Comparison of ENCODE assay signal across 10 cellular contexts in the genomic region with DNA sequence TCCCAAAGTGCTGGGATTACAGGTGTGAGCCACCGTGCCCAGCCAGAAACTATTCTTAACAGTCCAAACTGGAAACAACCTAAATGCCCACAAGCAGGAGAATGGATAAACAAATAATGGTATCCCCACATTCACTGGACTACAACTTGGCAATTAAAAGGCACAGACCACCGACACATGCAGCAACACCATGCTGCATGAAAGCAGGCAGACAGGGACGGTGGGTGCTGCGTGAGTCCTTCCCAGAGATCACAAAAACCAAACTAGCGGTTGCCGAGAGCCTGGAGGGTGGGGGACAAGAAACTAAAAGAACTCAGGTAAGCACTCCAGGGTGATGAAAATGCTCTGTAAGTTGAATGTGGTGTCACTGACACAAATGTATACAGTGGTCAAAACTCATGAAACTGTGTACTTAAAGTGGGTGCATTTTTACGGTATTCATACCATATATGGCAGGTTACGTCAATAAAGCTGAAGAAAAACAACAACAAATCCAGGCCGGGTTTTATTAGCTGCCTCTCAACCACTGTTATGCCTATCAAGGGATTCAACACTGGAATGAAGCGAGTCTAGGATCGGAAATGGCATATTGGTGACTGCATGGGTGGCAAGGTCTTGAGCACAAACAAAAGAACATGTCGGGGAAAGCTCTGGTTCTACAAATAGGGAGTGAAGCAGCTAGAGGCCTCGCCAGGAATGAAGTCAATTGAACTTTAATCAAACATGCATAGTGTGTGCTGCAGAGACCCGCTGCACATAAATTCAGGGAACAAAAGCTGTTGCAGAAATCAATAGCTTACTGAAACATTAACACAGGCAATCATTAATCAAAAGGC. TPM values are rescaled to one million over a fixed set of nuclear protein-coding genes. Genes with fewer than 3 reads are reported as not detected.
A peak's percentile ranks its signal among the peaks of the same experiment; 100 is the strongest.
DNase-seq lines count a peak whose midpoint lies in the region; ATAC-seq and TF ChIP-seq lines count a peak whose summit lies in the region.
"Had no signal": no experiment of that assay in that cellular context is flagged by ENCODE, and none has a peak within 500 bp of the region (broad histone marks: within the 10 kb centered on the region; RNA-seq: fewer than 3 reads in every experiment).

No MANE protein-coding gene starts in this region.

- H3K4me1 Mint-ChIP-seq in activated T-helper 17 cell treated with anti-CD3 and anti-CD28 coated beads, Interleukin-2, amount 50 U/mL, for 72 hours = peaks cover 34% of the 10 kb centered on the region

- no peaks in the 10 kb centered on the region for H3K9me3 Mint-ChIP-seq in activated T-helper 17 cell treated with anti-CD3 and anti-CD28 coated beads, Interleukin-2, amount 50 U/mL, for 72 hours
- H3K9me3 Mint-ChIP-seq: stimulated activated naive CD8-positive, alpha-beta T cell treated with anti-CD3 and anti-CD28 coated beads, Interleukin-15, Interleukin-2, amounts not matched to agents 100 ng/mL and 50 ng/mL, for 24 hours had no signal

- no peak overlapping the region for H3K4me3 ChIP-seq in liver (ENCODE audit: low read depth in 1 of 3, low read length in 3 of 3)

- peak overlapping the region in 1 of 2 donors; percentile 8 for H3K9ac ChIP-seq in liver (ENCODE audit: low read depth in 1 of 2, low read length in 2 of 2)

- no peak for ATAC-seq in activated T-helper 17 cell treated with anti-CD3 and anti-CD28 coated beads, Interleukin-2, amount 50 U/mL, for 72 hours (replicated peaks)
- no peak for ATAC-seq in HG03108 (IDR thresholded peaks at IDR 0.05; ENCODE audit: unreplicated experiment)

- no peaks in the 10 kb centered on the region for H3K27me3 ChIP-seq in liver (ENCODE audit: control insufficient read depth in 4 of 4, insufficient read depth in 4 of 4, low read length in 3 of 4)

- 60% methylated on average over 14 of the region's 14 CpGs for WGBS in liver

- H3K9me3 ChIP-seq in liver (ENCODE audit: control insufficient read depth in 4 of 4, low read length in 3 of 4) = no peaks in the 10 kb centered on the region

- no peaks in the 10 kb centered on the region for H3K27me3 Mint-ChIP-seq in activated T-helper 17 cell treated with anti-CD3 and anti-CD28 coated beads, Interleukin-2, amount 50 U/mL, for 72 hours
- H3K27me3 Mint-ChIP-seq: stimulated activated naive CD8-positive, alpha-beta T cell treated with anti-CD3 and anti-CD28 coated beads, Interleukin-15, Interleukin-2, amounts not matched to agents 100 ng/mL and 50 ng/mL, for 24 hours had no signal

- TF ChIP-seq CTCF in liver (IDR thresholded peaks at IDR 0.05; ENCODE audit: low read depth, low read length, missing input control) = no peak
- no peak for TF ChIP-seq CTCF in GM13976 (IDR thresholded peaks at IDR 0.05; ENCODE audit: borderline replicate concordance, control extremely low read depth, extremely low read depth, insufficient read depth, missing control alignments)

- H3K36me3 ChIP-seq in liver (ENCODE audit: control insufficient read depth in 4 of 4, insufficient read depth in 3 of 4, low read depth in 1 of 4, low read length in 3 of 4) = peaks cover 3 to 8% (median 6%) of the 10 kb centered on the region in 4 donors

- peak overlapping the region; percentile 66 for H3K27ac Mint-ChIP-seq in activated T-helper 17 cell treated with anti-CD3 and anti-CD28 coated beads, Interleukin-2, amount 50 U/mL, for 72 hours
- H3K27ac Mint-ChIP-seq: stimulated activated naive CD8-positive, alpha-beta T cell treated with anti-CD3 and anti-CD28 coated beads, Interleukin-15, Interleukin-2, amounts not matched to agents 100 ng/mL and 50 ng/mL, for 24 hours had no signal

- in situ Hi-C loops in GM13976 (cut with MboI; ENCODE audit: low sequenced_read_pairs, unreplicated experiment) = no loop called here

- DNase-seq in NCI-H1436 (lab: John Stamatoyannopoulos, UW) (peak; percentile 47), NCI-H1436 treated with DMSO at 0.1 percent for 48 hours (lab: John Stamatoyannopoulos, UW) (no peak), superior temporal gyrus (ENCODE audit: extremely low spot score) (peak; percentile 67), GM13976 (ENCODE audit: low spot score) (no peak), SK-N-DZ (ENCODE audit: low spot score) (no peak)
- DNase-seq: activated CD4-positive, alpha-beta T cell treated with anti-CD3 and anti-CD28 coated beads for 48 hours had no signal

- no peak overlapping the region for H3K4me3 Mint-ChIP-seq in activated T-helper 17 cell treated with anti-CD3 and anti-CD28 coated beads, Interleukin-2, amount 50 U/mL, for 72 hours
- H3K4me3 Mint-ChIP-seq: stimulated activated naive CD8-positive, alpha-beta T cell treated with anti-CD3 and anti-CD28 coated beads, Interleukin-15, Interleukin-2, amounts not matched to agents 100 ng/mL and 50 ng/mL, for 24 hours had no signal

- peaks cover 90% of the 10 kb centered on the region for H3K36me3 Mint-ChIP-seq in activated T-helper 17 cell treated with anti-CD3 and anti-CD28 coated beads, Interleukin-2, amount 50 U/mL, for 72 hours (ENCODE audit: low read depth)

- TF ChIP-seq RAD21 in liver (IDR thresholded peaks at IDR 0.05) = peak; percentile 12 to 34

- H3K27ac ChIP-seq in liver (ENCODE audit: low read depth in 1 of 2, low read length in 2 of 2) = peak overlapping the region; percentile 32 to 55

- peaks cover 29 to 79% (median 65%) of the 10 kb centered on the region in 4 donors for H3K4me1 ChIP-seq in liver (ENCODE audit: control insufficient read depth in 4 of 4, insufficient read depth in 4 of 4, low read length in 3 of 4)

TF ChIP-seq in liver, 16 proteins besides CTCF, POLR2A, EP300 and RAD21:
- peak; percentile 30 to 57 for TF ChIP-seq RXRA (IDR thresholded peaks at IDR 0.05)
- TF ChIP-seq, protein P1, sequence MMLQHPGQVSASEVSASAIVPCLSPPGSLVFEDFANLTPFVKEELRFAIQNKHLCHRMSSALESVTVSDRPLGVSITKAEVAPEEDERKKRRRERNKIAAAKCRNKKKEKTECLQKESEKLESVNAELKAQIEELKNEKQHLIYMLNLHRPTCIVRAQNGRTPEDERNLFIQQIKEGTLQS (IDR thresholded peaks at IDR 0.05) = peak; percentile 62
- peak; percentile 66 for TF ChIP-seq SP1 (IDR thresholded peaks at IDR 0.05)
- peak; percentile 65 for TF ChIP-seq YY1 (IDR thresholded peaks at IDR 0.05)
- TF ChIP-seq JUND (IDR thresholded peaks at IDR 0.05) = peak in 1 of 2 donors; percentile 44
- peak; percentile 68 to 69 for TF ChIP-seq HNF4A (conservative IDR thresholded peaks at IDR 0.05)
- TF ChIP-seq, protein P2, sequence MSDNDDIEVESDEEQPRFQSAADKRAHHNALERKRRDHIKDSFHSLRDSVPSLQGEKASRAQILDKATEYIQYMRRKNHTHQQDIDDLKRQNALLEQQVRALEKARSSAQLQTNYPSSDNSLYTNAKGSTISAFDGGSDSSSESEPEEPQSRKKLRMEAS (IDR thresholded peaks at IDR 0.05) = no peak
- TF ChIP-seq FOXA1 (IDR thresholded peaks at IDR 0.05) = no peak

RNA-seq across cellular contexts. Expression of a gene that starts 52.4 kb away (rescaled TPM):
- under 1 TPM; 0.15 to 0.42 TPM for total RNA-seq in activated T-helper 17 cell treated with anti-CD3 and anti-CD28 coated beads, Interleukin-2, amount 50 U/mL, for 72 hours
- under 1 TPM in 1 of 2 donors, not detected in 1; 0.08 TPM for total RNA-seq in liver
- polyA plus RNA-seq in liver = under 1 TPM; 0.14 to 0.29 TPM
- polyA plus RNA-seq in SK-N-DZ (2014; cell fraction: cytosol; rRNA removed) = 0.12 and 0.20 TPM in 2 replicates
- polyA plus RNA-seq in SK-N-DZ (2014; cell fraction: nucleus; rRNA removed) = not detected in 2 replicates

Comparison
In these comparisons a context has a peak if more than half of its experiments do, and no peak if none do; other contexts are left out.
1. DNase-seq: peak in NCI-H1436 (single experiment) and superior temporal gyrus (single experiment); none in NCI-H1436 treated with DMSO at 0.1 percent for 48 hours (single experiment), GM13976 (single experiment) and SK-N-DZ (single experiment).